In the genomic region with DNA sequence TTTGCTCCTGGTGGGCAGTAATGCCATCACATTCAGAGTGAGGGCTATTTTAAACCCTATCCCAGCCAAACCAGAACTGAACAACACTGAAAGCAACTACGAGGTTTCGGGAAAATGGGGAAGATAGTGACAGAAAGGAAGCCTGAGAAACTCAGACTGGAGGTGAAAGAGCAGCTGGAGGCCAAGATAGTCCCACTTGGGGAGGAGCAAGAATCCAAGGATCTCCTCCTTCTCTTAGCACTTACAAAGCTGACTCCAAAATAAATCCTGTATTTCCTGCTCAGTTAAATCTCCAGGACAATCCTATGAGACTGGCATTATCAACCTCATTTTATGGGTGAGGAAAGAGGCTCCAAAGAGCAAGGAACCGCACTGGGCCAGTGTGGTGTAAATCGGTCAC, we compare ENCODE assay signal across 5 cellular contexts.
"Had no signal": no experiment of that assay in that cellular context is flagged by ENCODE, and none has a peak within 500 bp of the region (broad histone marks: within the 10 kb centered on the region; RNA-seq: fewer than 3 reads in every experiment).

No MANE protein-coding gene starts in this region.

- DNase-seq: H9, HCEC 1CT, IMR-90, KBM-7 had no signal

- H3K27ac Mint-ChIP-seq: GM23338, H9 had no signal

- H3K4me2 ChIP-seq: GM23338 had no signal

- ATAC-seq: GM23338 had no signal

- H3K4me1 Mint-ChIP-seq: GM23338 had no signal

- H3K9me3 Mint-ChIP-seq: GM23338, H9 had no signal

- H3K4me3 ChIP-seq: GM23338 had no signal

- H3K4me3 Mint-ChIP-seq: GM23338, H9 had no signal
